Comparison of ENCODE assay signal across 1 cellular context in the genomic region with DNA sequence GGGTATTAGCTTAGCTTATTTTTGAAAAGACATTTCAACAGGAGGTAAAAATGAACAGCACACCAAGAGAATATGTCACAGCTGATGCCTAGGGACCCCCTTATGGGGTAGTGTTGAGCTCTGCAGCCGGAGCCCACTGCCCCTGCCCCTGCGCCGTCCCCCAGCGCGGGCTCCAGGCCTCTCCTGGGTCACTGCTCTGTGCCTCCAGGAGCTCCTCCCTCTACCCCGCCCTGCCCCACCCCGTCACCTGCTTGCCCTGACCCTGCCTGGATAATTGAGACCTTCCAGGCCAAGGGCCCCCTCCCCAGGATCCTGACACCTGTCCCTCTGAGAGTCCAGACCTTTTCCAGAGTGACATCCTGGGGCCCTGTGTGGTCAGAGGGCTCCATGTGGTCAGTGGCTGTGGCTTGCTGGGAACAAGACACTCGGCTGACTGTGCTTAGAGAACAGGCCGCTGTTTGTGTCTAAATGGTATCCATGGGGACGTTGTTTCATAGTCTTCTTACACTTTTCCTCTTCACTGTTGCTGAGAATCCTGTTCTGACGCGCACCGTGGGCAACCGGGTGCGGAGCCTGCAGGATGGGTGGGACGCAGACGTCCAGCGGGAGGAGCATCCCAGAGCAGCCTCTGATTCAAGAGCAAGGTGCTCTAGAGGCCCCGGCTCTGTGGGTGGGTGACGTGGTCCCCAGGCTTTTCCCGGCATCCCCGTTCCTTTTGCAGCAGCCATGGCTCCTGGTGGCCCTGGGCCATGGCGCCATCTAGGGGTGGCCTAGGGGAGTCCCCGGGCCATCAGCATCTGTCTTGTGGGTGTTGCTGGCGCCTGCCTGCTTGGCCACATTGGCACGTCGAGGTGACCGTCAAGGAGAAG.
TF ChIP-seq lines count a peak whose summit lies in the region.

No MANE protein-coding gene starts in this region.

TF ChIP-seq in HCT116, 20 proteins besides CTCF, POLR2A, EP300 and RAD21 (continued from another document):
- no peak for TF ChIP-seq ELF1 (IDR thresholded peaks at IDR 0.05; ENCODE audit: borderline replicate concordance, low read depth)
- no peak for TF ChIP-seq ZNF274 (IDR thresholded peaks at IDR 0.05; ENCODE audit: low read depth, low read length)
- no peak for TF ChIP-seq FOSL1 (IDR thresholded peaks at IDR 0.05; ENCODE audit: low read depth)
- no peak for TF ChIP-seq POLR2AphosphoS5 (IDR thresholded peaks at IDR 0.05; ENCODE audit: low read depth, low read length)
- TF ChIP-seq TCF7L2 (IDR thresholded peaks at IDR 0.05; ENCODE audit: borderline replicate concordance, extremely low read depth, insufficient read depth, insufficient read length): no peak
- no peak for TF ChIP-seq JUND (IDR thresholded peaks at IDR 0.05)
- no peak for TF ChIP-seq SP1 (IDR thresholded peaks at IDR 0.05; ENCODE audit: low read depth)
- TF ChIP-seq, protein P1, sequence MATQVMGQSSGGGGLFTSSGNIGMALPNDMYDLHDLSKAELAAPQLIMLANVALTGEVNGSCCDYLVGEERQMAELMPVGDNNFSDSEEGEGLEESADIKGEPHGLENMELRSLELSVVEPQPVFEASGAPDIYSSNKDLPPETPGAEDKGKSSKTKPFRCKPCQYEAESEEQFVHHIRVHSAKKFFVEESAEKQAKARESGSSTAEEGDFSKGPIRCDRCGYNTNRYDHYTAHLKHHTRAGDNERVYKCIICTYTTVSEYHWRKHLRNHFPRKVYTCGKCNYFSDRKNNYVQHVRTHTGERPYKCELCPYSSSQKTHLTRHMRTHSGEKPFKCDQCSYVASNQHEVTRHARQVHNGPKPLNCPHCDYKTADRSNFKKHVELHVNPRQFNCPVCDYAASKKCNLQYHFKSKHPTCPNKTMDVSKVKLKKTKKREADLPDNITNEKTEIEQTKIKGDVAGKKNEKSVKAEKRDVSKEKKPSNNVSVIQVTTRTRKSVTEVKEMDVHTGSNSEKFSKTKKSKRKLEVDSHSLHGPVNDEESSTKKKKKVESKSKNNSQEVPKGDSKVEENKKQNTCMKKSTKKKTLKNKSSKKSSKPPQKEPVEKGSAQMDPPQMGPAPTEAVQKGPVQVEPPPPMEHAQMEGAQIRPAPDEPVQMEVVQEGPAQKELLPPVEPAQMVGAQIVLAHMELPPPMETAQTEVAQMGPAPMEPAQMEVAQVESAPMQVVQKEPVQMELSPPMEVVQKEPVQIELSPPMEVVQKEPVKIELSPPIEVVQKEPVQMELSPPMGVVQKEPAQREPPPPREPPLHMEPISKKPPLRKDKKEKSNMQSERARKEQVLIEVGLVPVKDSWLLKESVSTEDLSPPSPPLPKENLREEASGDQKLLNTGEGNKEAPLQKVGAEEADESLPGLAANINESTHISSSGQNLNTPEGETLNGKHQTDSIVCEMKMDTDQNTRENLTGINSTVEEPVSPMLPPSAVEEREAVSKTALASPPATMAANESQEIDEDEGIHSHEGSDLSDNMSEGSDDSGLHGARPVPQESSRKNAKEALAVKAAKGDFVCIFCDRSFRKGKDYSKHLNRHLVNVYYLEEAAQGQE (IDR thresholded peaks at IDR 0.05; ENCODE audit: low read depth): no peak
- no peak for TF ChIP-seq EZH2 (IDR thresholded peaks at IDR 0.05)
